In genomic region chr6:53043626-53044025, GRCh38 we compare ENCODE assay signal across 15 cellular contexts. TPM values are rescaled to one million over a fixed set of nuclear protein-coding genes. Genes with fewer than 3 reads are reported as not detected.
DNase-seq lines count a peak whose midpoint lies in the region; ATAC-seq and TF ChIP-seq lines count a peak whose summit lies in the region.
"Had no signal": no experiment of that assay in that cellular context is flagged by ENCODE, and none has a peak within 500 bp of the region (broad histone marks: within the 10 kb centered on the region; RNA-seq: fewer than 3 reads in every experiment).

No MANE protein-coding gene starts in this region.

- peaks cover 15% of the 10 kb centered on the region for H3K4me1 Mint-ChIP-seq in endothelial cell (ENCODE audit: unreplicated experiment)
- peaks cover 27% of the 10 kb centered on the region for H3K4me1 Mint-ChIP-seq in neural crest cell
- peaks cover 8% of the 10 kb centered on the region for H3K4me1 Mint-ChIP-seq in CD14-positive monocyte
- peaks cover 17% of the 10 kb centered on the region for H3K4me1 Mint-ChIP-seq in activated T-helper 17 cell treated with anti-CD3 and anti-CD28 coated beads, Interleukin-2, amount 50 U/mL, for 72 hours

- TF ChIP-seq CTCF in AG10803 (conservative IDR thresholded peaks at IDR 0.05; ENCODE audit: low read length) (no peak), endothelial cell (IDR thresholded peaks at IDR 0.05; ENCODE audit: unreplicated experiment) (no peak), neural crest cell (conservative IDR thresholded peaks at IDR 0.05) (no peak), CD14-positive monocyte (IDR thresholded peaks at IDR 0.05) (no peak)

- no peak overlapping the region for H3K4me3 Mint-ChIP-seq in endothelial cell (ENCODE audit: unreplicated experiment)
- H3K4me3 Mint-ChIP-seq in neural crest cell: no peak overlapping the region
- H3K4me3 Mint-ChIP-seq in CD14-positive monocyte: no peak overlapping the region
- H3K4me3 Mint-ChIP-seq in activated T-helper 17 cell treated with anti-CD3 and anti-CD28 coated beads, Interleukin-2, amount 50 U/mL, for 72 hours: no peak overlapping the region
- H3K4me3 Mint-ChIP-seq: activated CD8-positive, alpha-beta T cell treated with anti-CD3 and anti-CD28 coated beads for 36 hours; activated naive CD8-positive, alpha-beta T cell treated with anti-CD3 and anti-CD28 coated beads for 36 hours; CD8-positive, alpha-beta T cell; immature natural killer cell had no signal

- H3K27ac Mint-ChIP-seq in endothelial cell (ENCODE audit: unreplicated experiment) (peak overlapping the region; percentile 14), neural crest cell (ENCODE audit: unreplicated experiment) (peak overlapping the region; percentile 57), CD14-positive monocyte (peak overlapping the region in 1 of 7 donors; percentile 15)
- H3K27ac Mint-ChIP-seq in activated T-helper 17 cell treated with anti-CD3 and anti-CD28 coated beads, Interleukin-2, amount 50 U/mL, for 72 hours: no peak overlapping the region
- H3K27ac Mint-ChIP-seq: activated CD8-positive, alpha-beta T cell treated with anti-CD3 and anti-CD28 coated beads for 36 hours; activated naive CD8-positive, alpha-beta T cell treated with anti-CD3 and anti-CD28 coated beads for 36 hours; CD8-positive, alpha-beta T cell; immature natural killer cell had no signal

- ATAC-seq in HG03342 (IDR thresholded peaks at IDR 0.05; ENCODE audit: unreplicated experiment): no peak
- no peak for ATAC-seq in activated T-helper 17 cell treated with anti-CD3 and anti-CD28 coated beads, Interleukin-2, amount 50 U/mL, for 72 hours (replicated peaks)
- ATAC-seq: activated CD8-positive, alpha-beta T cell treated with anti-CD3 and anti-CD28 coated beads for 36 hours; CD8-positive, alpha-beta T cell; GM12878 had no signal

- H3K4me3 ChIP-seq in AG10803 (ENCODE audit: low read length): no peak overlapping the region; the same call in 1 of the 2 replicates
- H3K4me3 ChIP-seq: GM12878 had no signal

- intact Hi-C loops in CD14-positive monocyte (cut with micrococcal nuclease): no loop called here

- H3K9me3 Mint-ChIP-seq in endothelial cell (ENCODE audit: unreplicated experiment) (no peaks in the 10 kb centered on the region), neural crest cell (no peaks in the 10 kb centered on the region), CD14-positive monocyte (peaks cover 0 to 2% (median 0%) of the 10 kb centered on the region in 7 donors)
- H3K9me3 Mint-ChIP-seq in activated T-helper 17 cell treated with anti-CD3 and anti-CD28 coated beads, Interleukin-2, amount 50 U/mL, for 72 hours: no peaks in the 10 kb centered on the region
- H3K9me3 Mint-ChIP-seq: activated CD8-positive, alpha-beta T cell treated with anti-CD3 and anti-CD28 coated beads for 36 hours; activated naive CD8-positive, alpha-beta T cell treated with anti-CD3 and anti-CD28 coated beads for 36 hours; CD8-positive, alpha-beta T cell; immature natural killer cell had no signal

- H3K36me3 Mint-ChIP-seq in endothelial cell (ENCODE audit: low read depth, unreplicated experiment) (peaks cover 20% of the 10 kb centered on the region), neural crest cell (ENCODE audit: low read depth) (peaks cover 26% of the 10 kb centered on the region), CD14-positive monocyte (peaks cover 40 to 42% of the 10 kb centered on the region in 2 donors)
- H3K36me3 Mint-ChIP-seq in activated T-helper 17 cell treated with anti-CD3 and anti-CD28 coated beads, Interleukin-2, amount 50 U/mL, for 72 hours (ENCODE audit: low read depth): peaks cover 33% of the 10 kb centered on the region

- DNase-seq in AG10803 (ENCODE audit: low read depth): peak; percentile 79
- peak; percentile 84 for DNase-seq in M059J (ENCODE audit: low read depth)
- DNase-seq in endothelial cell (ENCODE audit: low spot score): no peak
- DNase-seq in neural crest cell (ENCODE audit: low read depth, low spot score): no peak
- DNase-seq in NCI-H187 treated with DMSO at 0.1 percent for 48 hours (lab: John Stamatoyannopoulos, UW): no peak
- DNase-seq in CD14-positive monocyte (ENCODE audit: low spot score): no peak
- DNase-seq: activated CD8-positive, alpha-beta T cell treated with anti-CD3 and anti-CD28 coated beads for 36 hours; activated naive CD8-positive, alpha-beta T cell treated with anti-CD3 and anti-CD28 coated beads for 36 hours; CD8-positive, alpha-beta T cell; immature natural killer cell; NCI-H1105; T-helper 1 cell had no signal

- no peaks in the 10 kb centered on the region for H3K27me3 Mint-ChIP-seq in endothelial cell (ENCODE audit: unreplicated experiment)
- no peaks in the 10 kb centered on the region for H3K27me3 Mint-ChIP-seq in neural crest cell (ENCODE audit: low read depth)
- peaks cover 2 to 6% (median 3%) of the 10 kb centered on the region in 3 donors for H3K27me3 Mint-ChIP-seq in CD14-positive monocyte (ENCODE audit: low read depth in 3 of 3)
- H3K27me3 Mint-ChIP-seq in activated T-helper 17 cell treated with anti-CD3 and anti-CD28 coated beads, Interleukin-2, amount 50 U/mL, for 72 hours: no peaks in the 10 kb centered on the region
- H3K27me3 Mint-ChIP-seq: activated CD8-positive, alpha-beta T cell treated with anti-CD3 and anti-CD28 coated beads for 36 hours; activated naive CD8-positive, alpha-beta T cell treated with anti-CD3 and anti-CD28 coated beads for 36 hours had no signal

RNA-seq across cellular contexts. Expression of gene CILK1, which starts 18.0 kb away (rescaled TPM):
- total RNA-seq in M059J (2014; rRNA removed; shearing (Covaris generic)): 19.1 and 28.1 TPM in 2 replicates
- 17.5 TPM for total RNA-seq in endothelial cell (ENCODE audit: unreplicated experiment)
- 15.7 and 16.1 TPM in 2 replicates for total RNA-seq in neural crest cell
- 1 to 10 TPM; 1.6 to 3.5 TPM for polyA plus RNA-seq in CD14-positive monocyte
- total RNA-seq in activated T-helper 17 cell treated with anti-CD3 and anti-CD28 coated beads, Interleukin-2, amount 50 U/mL, for 72 hours: 1 to 10 TPM; 3.8 to 6.2 TPM

RNA-seq across cellular contexts. Expression of gene FBXO9, which starts 21.6 kb away (rescaled TPM):
- total RNA-seq in M059J (2014; rRNA removed; shearing (Covaris generic)): 45.2 and 80.4 TPM in 2 replicates
- 61.5 TPM for total RNA-seq in endothelial cell (ENCODE audit: unreplicated experiment)
- total RNA-seq in neural crest cell: 48.3 and 62.4 TPM in 2 replicates
- polyA plus RNA-seq in CD14-positive monocyte: 10 to 100 TPM; 47.7 to 61.5 TPM
- total RNA-seq in activated T-helper 17 cell treated with anti-CD3 and anti-CD28 coated beads, Interleukin-2, amount 50 U/mL, for 72 hours: 10 to 100 TPM; 53.2 to 58.2 TPM

RNA-seq across cellular contexts. Expression of gene GSTA4, which starts 48.5 kb away (rescaled TPM):
- 26.2 and 28.8 TPM in 2 replicates for total RNA-seq in M059J (2014; rRNA removed; shearing (Covaris generic))
- total RNA-seq in endothelial cell (ENCODE audit: unreplicated experiment) (16.2 TPM), neural crest cell (69.1 and 70.7 TPM in 2 replicates)
- under 1 TPM; 0.34 to 0.41 TPM for polyA plus RNA-seq in CD14-positive monocyte
- 1 to 10 TPM in 1 of 2 donors, under 1 TPM in 1; 0.56 to 5.2 TPM for total RNA-seq in activated T-helper 17 cell treated with anti-CD3 and anti-CD28 coated beads, Interleukin-2, amount 50 U/mL, for 72 hours

Comparison
In these comparisons a context has a peak if more than half of its experiments do, and no peak if none do; other contexts are left out.
1. DNase-seq: peak in AG10803 (single experiment) and M059J (single experiment); none in endothelial cell (single experiment), neural crest cell (single experiment), NCI-H187 treated with DMSO at 0.1 percent for 48 hours (single experiment) and CD14-positive monocyte (single experiment).